1 cellular context compared by ENCODE assay signal in the genomic region with DNA sequence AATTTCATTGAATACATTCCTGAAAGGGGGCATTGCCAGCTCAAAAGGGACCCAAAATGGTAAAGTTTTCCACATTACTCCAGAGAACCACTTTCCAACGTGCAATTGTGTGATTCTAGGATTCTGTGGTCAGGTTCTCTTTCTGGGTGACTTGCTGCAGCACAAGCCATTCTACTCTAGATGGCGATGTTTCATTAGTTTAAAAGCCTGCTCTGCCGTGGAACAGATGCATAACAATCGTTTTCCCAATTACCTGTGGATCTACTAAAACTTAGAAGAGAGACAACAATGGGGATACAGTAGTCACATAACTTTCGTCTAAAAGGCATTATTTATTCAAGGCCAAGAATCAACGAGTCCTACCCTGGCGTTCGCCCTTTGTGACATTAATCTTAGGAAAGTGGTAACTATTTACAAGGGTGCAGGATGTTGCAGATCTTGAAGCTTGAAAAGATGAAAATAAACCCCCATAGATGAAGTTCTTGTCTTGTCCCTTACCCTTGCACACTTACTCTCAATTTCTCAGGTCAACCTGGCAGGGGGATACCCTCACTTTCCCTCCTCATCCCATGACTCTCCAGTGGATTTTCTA.
TF ChIP-seq lines count a peak whose summit lies in the region.

No MANE protein-coding gene starts in this region.

TF ChIP-seq in HEK293, 187 proteins besides CTCF, POLR2A, EP300 and RAD21 (continued from another document):
- TF ChIP-seq, protein P1, sequence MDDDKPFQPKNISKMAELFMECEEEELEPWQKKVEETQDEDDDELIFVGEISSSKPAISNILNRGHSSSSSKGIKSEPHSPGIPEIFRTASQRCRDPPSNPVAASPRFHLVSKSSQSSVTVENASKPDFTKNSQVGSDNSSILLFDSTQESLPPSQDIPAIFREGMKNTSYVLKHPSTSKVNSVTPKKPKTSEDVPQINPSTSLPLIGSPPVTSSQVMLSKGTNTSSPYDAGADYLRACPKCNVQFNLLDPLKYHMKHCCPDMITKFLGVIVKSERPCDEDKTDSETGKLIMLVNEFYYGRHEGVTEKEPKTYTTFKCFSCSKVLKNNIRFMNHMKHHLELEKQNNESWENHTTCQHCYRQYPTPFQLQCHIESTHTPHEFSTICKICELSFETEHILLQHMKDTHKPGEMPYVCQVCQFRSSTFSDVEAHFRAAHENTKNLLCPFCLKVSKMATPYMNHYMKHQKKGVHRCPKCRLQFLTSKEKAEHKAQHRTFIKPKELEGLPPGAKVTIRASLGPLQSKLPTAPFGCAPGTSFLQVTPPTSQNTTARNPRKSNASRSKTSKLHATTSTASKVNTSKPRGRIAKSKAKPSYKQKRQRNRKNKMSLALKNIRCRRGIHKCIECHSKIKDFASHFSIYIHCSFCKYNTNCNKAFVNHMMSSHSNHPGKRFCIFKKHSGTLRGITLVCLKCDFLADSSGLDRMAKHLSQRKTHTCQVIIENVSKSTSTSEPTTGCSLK (tag by site-specific recombination; IDR thresholded peaks at IDR 0.05) = no peak
- TF ChIP-seq ZNF148 (tag by site-specific recombination; IDR thresholded peaks at IDR 0.05; ENCODE audit: borderline replicate concordance) = no peak
- TF ChIP-seq ZNF521 (tag by site-specific recombination; IDR thresholded peaks at IDR 0.05) = no peak
- no peak for TF ChIP-seq MEIS1 (CRISPR knock-in tag; IDR thresholded peaks at IDR 0.05; ENCODE audit: borderline replicate concordance)
- no peak for TF ChIP-seq ZNF791 (tag by site-specific recombination; IDR thresholded peaks at IDR 0.05)
- no peak for TF ChIP-seq ZBTB1 (tag by site-specific recombination; IDR thresholded peaks at IDR 0.05)
- no peak for TF ChIP-seq ZNF501 (tag by site-specific recombination; IDR thresholded peaks at IDR 0.05)
- TF ChIP-seq ZNF274 (IDR thresholded peaks at IDR 0.05; ENCODE audit: low read length) = no peak
- no peak for TF ChIP-seq ZNF274 (tag by site-specific recombination; IDR thresholded peaks at IDR 0.05; ENCODE audit: borderline replicate concordance)
- peak; percentile 72; the same call in 1 of the 2 replicates for TF ChIP-seq SCRT1 (tag by site-specific recombination; IDR thresholded peaks at IDR 0.05; ENCODE audit: borderline replicate concordance)
- no peak for TF ChIP-seq ZBTB17 (tag by site-specific recombination; IDR thresholded peaks at IDR 0.05)
- TF ChIP-seq, protein P2, sequence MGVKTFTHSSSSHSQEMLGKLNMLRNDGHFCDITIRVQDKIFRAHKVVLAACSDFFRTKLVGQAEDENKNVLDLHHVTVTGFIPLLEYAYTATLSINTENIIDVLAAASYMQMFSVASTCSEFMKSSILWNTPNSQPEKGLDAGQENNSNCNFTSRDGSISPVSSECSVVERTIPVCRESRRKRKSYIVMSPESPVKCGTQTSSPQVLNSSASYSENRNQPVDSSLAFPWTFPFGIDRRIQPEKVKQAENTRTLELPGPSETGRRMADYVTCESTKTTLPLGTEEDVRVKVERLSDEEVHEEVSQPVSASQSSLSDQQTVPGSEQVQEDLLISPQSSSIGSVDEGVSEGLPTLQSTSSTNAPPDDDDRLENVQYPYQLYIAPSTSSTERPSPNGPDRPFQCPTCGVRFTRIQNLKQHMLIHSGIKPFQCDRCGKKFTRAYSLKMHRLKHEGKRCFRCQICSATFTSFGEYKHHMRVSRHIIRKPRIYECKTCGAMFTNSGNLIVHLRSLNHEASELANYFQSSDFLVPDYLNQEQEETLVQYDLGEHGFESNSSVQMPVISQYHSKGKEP (tag by site-specific recombination; IDR thresholded peaks at IDR 0.05) = no peak
- TF ChIP-seq SCRT2 (tag by site-specific recombination; IDR thresholded peaks at IDR 0.05) = peak; percentile 87
- 0 out of 2 replicates have a peak, but pooled peaks have one; percentile 33 for TF ChIP-seq ZNF660 (tag by site-specific recombination; IDR thresholded peaks at IDR 0.05)
- peak; percentile 49; the same call in 1 of the 2 replicates for TF ChIP-seq ZNF600 (tag by site-specific recombination; IDR thresholded peaks at IDR 0.05)
- TF ChIP-seq SP2 (tag by site-specific recombination; IDR thresholded peaks at IDR 0.05) = no peak
- no peak for TF ChIP-seq ZNF670 (tag by site-specific recombination; IDR thresholded peaks at IDR 0.05; ENCODE audit: low read depth)
- TF ChIP-seq ZNF654 (tag by site-specific recombination; IDR thresholded peaks at IDR 0.05; ENCODE audit: low read depth) = peak; percentile 78
- no peak for TF ChIP-seq ZNF677 (tag by site-specific recombination; IDR thresholded peaks at IDR 0.05)
- no peak for TF ChIP-seq ZNF366 (tag by site-specific recombination; conservative IDR thresholded peaks at IDR 0.05)
- TF ChIP-seq ZNF16 (tag by site-specific recombination; IDR thresholded peaks at IDR 0.05; ENCODE audit: low read depth) = no peak
